ENCODE assay signal across 1 cellular context in genomic region chr19:801861-802496, GRCh38.
TF ChIP-seq lines count a peak whose summit lies in the region.

No MANE protein-coding gene starts in this region.

TF ChIP-seq in IMR-90, 13 proteins besides CTCF, POLR2A, EP300 and RAD21 (continued from another document):
- no peak for TF ChIP-seq MXI1 (IDR thresholded peaks at IDR 0.05; ENCODE audit: borderline replicate concordance, low read depth, low read length)
- TF ChIP-seq BHLHE40 (IDR thresholded peaks at IDR 0.05; ENCODE audit: low read depth, low read length) = no peak
- TF ChIP-seq NFE2L2 (IDR thresholded peaks at IDR 0.05; ENCODE audit: low read depth, low read length) = no peak
- no peak for TF ChIP-seq CHD1 (IDR thresholded peaks at IDR 0.05; ENCODE audit: low read depth, low read length)
- no peak for TF ChIP-seq RFX5 (IDR thresholded peaks at IDR 0.05; ENCODE audit: low read depth, low read length)
- TF ChIP-seq MAZ (IDR thresholded peaks at IDR 0.05; ENCODE audit: borderline replicate concordance, low read depth, low read length) = no peak
